Comparison of ENCODE assay signal across 8 cellular contexts in the genomic region with DNA sequence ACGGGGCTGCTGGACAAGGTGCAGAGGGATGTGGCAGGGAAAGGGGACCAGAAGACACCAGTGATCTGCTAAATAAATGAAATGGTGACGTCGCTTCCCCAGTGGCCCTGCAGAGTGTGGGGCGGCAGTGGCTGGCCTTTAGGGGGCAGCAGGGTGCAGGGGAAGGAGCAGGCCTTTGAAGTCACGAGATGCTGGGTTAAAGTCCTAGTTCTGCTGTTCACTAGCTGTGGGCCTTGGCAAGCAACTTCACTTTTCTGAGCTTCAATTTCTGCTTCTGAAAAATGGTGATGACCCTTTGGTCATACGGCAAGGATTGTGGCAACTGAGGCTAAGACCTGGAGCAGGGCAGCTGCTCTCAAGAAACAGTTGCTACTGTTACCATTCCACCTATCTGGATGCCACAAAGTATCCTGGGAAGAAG. TPM values are rescaled to one million over a fixed set of nuclear protein-coding genes. Genes with fewer than 3 reads are reported as not detected.
A peak's percentile ranks its signal among the peaks of the same experiment; 100 is the strongest.
DNase-seq lines count a peak whose midpoint lies in the region; ATAC-seq lines count a peak whose summit lies in the region.

No MANE protein-coding gene starts in this region.

- no peak overlapping the region for H3K14ac ChIP-seq in mesenchymal stem cell (ENCODE audit: low read length in 2 of 2)

- no peak overlapping the region for H2BK5ac ChIP-seq in mesenchymal stem cell (ENCODE audit: low read depth, low read length, poor library complexity, severe bottlenecking)

- no peak overlapping the region for H3K18ac ChIP-seq in mesenchymal stem cell (ENCODE audit: low read depth in 1 of 2, low read length in 2 of 2)

- no peak overlapping the region for H3K23ac ChIP-seq in mesenchymal stem cell (ENCODE audit: low read length in 2 of 2)

- peaks cover 16% of the 10 kb centered on the region for H3K36me3 Mint-ChIP-seq in activated CD4-positive, alpha-beta T cell treated with anti-CD3 and anti-CD28 coated beads, Interleukin-2, amount 10 ng/mL, durations not matched to agents 7 days and 5 days (ENCODE audit: low read depth)

- 39% methylated on average over 6 of the region's 6 CpGs for WGBS in mesenchymal stem cell

- peak overlapping the region; percentile 53 for H4K8ac ChIP-seq in mesenchymal stem cell (ENCODE audit: low read length)

- H3K27ac ChIP-seq in mesenchymal stem cell (ENCODE audit: low read length, poor library complexity, severe bottlenecking), result no peak overlapping the region

- H2BK15ac ChIP-seq in mesenchymal stem cell (ENCODE audit: low read depth, poor library complexity, severe bottlenecking), result no peak overlapping the region

- no peak overlapping the region for H3K4me3 Mint-ChIP-seq in activated CD4-positive, alpha-beta T cell treated with anti-CD3 and anti-CD28 coated beads, Interleukin-2, amount 10 ng/mL, durations not matched to agents 7 days and 5 days

- no peak overlapping the region for H2BK12ac ChIP-seq in mesenchymal stem cell (ENCODE audit: low read length in 2 of 2)

- H3K27me3 ChIP-seq in mesenchymal stem cell (ENCODE audit: control insufficient read depth in 1 of 2, insufficient read depth in 1 of 2, low read length in 2 of 2), result no peaks in the 10 kb centered on the region

- H3K9ac ChIP-seq in mesenchymal stem cell (ENCODE audit: low read length), result peak overlapping the region; percentile 38

- ATAC-seq in HG03139 (IDR thresholded peaks at IDR 0.05; ENCODE audit: unreplicated experiment) (peak; percentile 59), HG03039 (IDR thresholded peaks at IDR 0.05; ENCODE audit: unreplicated experiment) (no peak)

- no peak overlapping the region for H2BK120ac ChIP-seq in mesenchymal stem cell (ENCODE audit: low read depth, low read length)

- H3K9me3 Mint-ChIP-seq in activated CD4-positive, alpha-beta T cell treated with anti-CD3 and anti-CD28 coated beads, Interleukin-2, amount 10 ng/mL, durations not matched to agents 7 days and 5 days, result no peaks in the 10 kb centered on the region

- POLR2A ChIA-PET in activated CD4-positive, alpha-beta T cell treated with anti-CD3 and anti-CD28 coated beads, Interleukin-2, amount 10 ng/mL, durations not matched to agents 7 days and 5 days (lab: Charles Lee), result no interaction called here

- H3K4me1 ChIP-seq in mesenchymal stem cell (ENCODE audit: control insufficient read depth, insufficient read depth, low read depth, low read length), result no peaks in the 10 kb centered on the region

- H3K4ac ChIP-seq in mesenchymal stem cell (ENCODE audit: low read depth in 1 of 2, low read length in 2 of 2), result no peak overlapping the region

- no peak overlapping the region for H3K27ac Mint-ChIP-seq in activated CD4-positive, alpha-beta T cell treated with anti-CD3 and anti-CD28 coated beads, Interleukin-2, amount 10 ng/mL, durations not matched to agents 7 days and 5 days

- H3K27me3 Mint-ChIP-seq in activated CD4-positive, alpha-beta T cell treated with anti-CD3 and anti-CD28 coated beads, Interleukin-2, amount 10 ng/mL, durations not matched to agents 7 days and 5 days, result no peaks in the 10 kb centered on the region

- no peaks in the 10 kb centered on the region for H3K9me3 ChIP-seq in mesenchymal stem cell (ENCODE audit: control insufficient read depth, low read length)

- H3K4me3 ChIP-seq in mesenchymal stem cell (ENCODE audit: insufficient read depth in 1 of 2, low read depth in 1 of 2, low read length in 2 of 2), result no peak overlapping the region

- CTCF ChIA-PET in activated CD4-positive, alpha-beta T cell treated with anti-CD3 and anti-CD28 coated beads, Interleukin-2, amount 10 ng/mL, durations not matched to agents 7 days and 5 days (lab: Charles Lee), result interaction anchor here (0.6 to 4.2 kb wide), 16 partner anchors 8 to 323 kb away, joined by 3 to 29 read pairs (median 7); partner anchors contain the start of genes FUCA1, GALE, HMGCL and PITHD1

- peak; percentile 83 for DNase-seq in GM03348 (ENCODE audit: low spot score)
- DNase-seq in NCI-H748 (lab: John Stamatoyannopoulos, UW; ENCODE audit: unreplicated experiment), result peak; percentile 56
- DNase-seq in activated CD4-positive, alpha-beta T cell treated with anti-CD3 and anti-CD28 coated beads, Interleukin-2, amount 10 ng/mL, durations not matched to agents 7 days and 5 days, result peak; percentile 89
- DNase-seq in dermis microvascular lymphatic vessel endothelial cell (ENCODE audit: low read depth in 2 of 2), result peak; percentile 42 to 77
- peak; percentile 71 for DNase-seq in mesenchymal stem cell
- DNase-seq in stimulated activated CD8-positive, alpha-beta memory T cell treated with anti-CD3 and anti-CD28 coated beads, Interleukin-4, amount 100 ng/mL, for 48 hours, result peak; percentile 88

- peaks cover 49 to 64% of the 10 kb centered on the region in 2 experiments for H3K36me3 ChIP-seq in mesenchymal stem cell (ENCODE audit: control insufficient read depth in 1 of 2, insufficient read depth in 2 of 2, low read depth in 1 of 2, low read length in 2 of 2)

- no peak overlapping the region for H2AFZ ChIP-seq in mesenchymal stem cell (ENCODE audit: low read depth, low read length)

- H2AK5ac ChIP-seq in mesenchymal stem cell (ENCODE audit: low read length, severe bottlenecking), result no peak overlapping the region

- no peak overlapping the region for H3K4me2 ChIP-seq in mesenchymal stem cell (ENCODE audit: low read length, poor library complexity, severe bottlenecking)

- H3K4me1 Mint-ChIP-seq in activated CD4-positive, alpha-beta T cell treated with anti-CD3 and anti-CD28 coated beads, Interleukin-2, amount 10 ng/mL, durations not matched to agents 7 days and 5 days, result peaks cover 20% of the 10 kb centered on the region

- H4K91ac ChIP-seq in mesenchymal stem cell (ENCODE audit: low read length), result no peak overlapping the region

- H3K79me1 ChIP-seq in mesenchymal stem cell (replicated peaks; ENCODE audit: low read length, poor library complexity, severe bottlenecking), result no peaks in the 10 kb centered on the region

RNA-seq across cellular contexts. Expression of gene GALE, which starts 9.2 kb away (rescaled TPM):
- total RNA-seq in activated CD4-positive, alpha-beta T cell treated with anti-CD3 and anti-CD28 coated beads, Interleukin-2, amount 10 ng/mL, durations not matched to agents 7 days and 5 days, result 10 to 100 TPM; 14.5 to 17.4 TPM
- total RNA-seq in dermis microvascular lymphatic vessel endothelial cell, result 19.6 and 25.8 TPM in 2 replicates
- 44.9 TPM for polyA plus RNA-seq in mesenchymal stem cell (2013, experiment 1 of 2)
- 45.0 TPM for polyA plus RNA-seq in mesenchymal stem cell (2013, experiment 2 of 2)

RNA-seq across cellular contexts. Expression of gene HMGCL, which starts 15.5 kb away (rescaled TPM):
- total RNA-seq in activated CD4-positive, alpha-beta T cell treated with anti-CD3 and anti-CD28 coated beads, Interleukin-2, amount 10 ng/mL, durations not matched to agents 7 days and 5 days, result 10 to 100 TPM; 22.1 to 25.2 TPM
- 37.7 and 46.3 TPM in 2 replicates for total RNA-seq in dermis microvascular lymphatic vessel endothelial cell
- polyA plus RNA-seq in mesenchymal stem cell (2013, experiment 1 of 2), result 24.4 TPM
- 23.7 TPM for polyA plus RNA-seq in mesenchymal stem cell (2013, experiment 2 of 2)

RNA-seq across cellular contexts. Expression of gene LYPLA2, which starts 18.8 kb away (rescaled TPM):
- 10 to 100 TPM; 73.2 to 75.9 TPM for total RNA-seq in activated CD4-positive, alpha-beta T cell treated with anti-CD3 and anti-CD28 coated beads, Interleukin-2, amount 10 ng/mL, durations not matched to agents 7 days and 5 days
- total RNA-seq in dermis microvascular lymphatic vessel endothelial cell, result 113 and 153 TPM in 2 replicates
- 62.5 TPM for polyA plus RNA-seq in mesenchymal stem cell (2013, experiment 1 of 2)
- 61.5 TPM for polyA plus RNA-seq in mesenchymal stem cell (2013, experiment 2 of 2)

RNA-seq across cellular contexts. Expression of gene PITHD1, which starts 31.5 kb away (rescaled TPM):
- total RNA-seq in activated CD4-positive, alpha-beta T cell treated with anti-CD3 and anti-CD28 coated beads, Interleukin-2, amount 10 ng/mL, durations not matched to agents 7 days and 5 days, result 10 to 100 TPM; 54.3 to 55.3 TPM
- total RNA-seq in dermis microvascular lymphatic vessel endothelial cell, result 30.4 and 51.2 TPM in 2 replicates
- 16.0 TPM for polyA plus RNA-seq in mesenchymal stem cell (2013, experiment 1 of 2)
- polyA plus RNA-seq in mesenchymal stem cell (2013, experiment 2 of 2), result 16.3 TPM

RNA-seq across cellular contexts. Expression of gene FUCA1, which starts 58.3 kb away (rescaled TPM):
- total RNA-seq in activated CD4-positive, alpha-beta T cell treated with anti-CD3 and anti-CD28 coated beads, Interleukin-2, amount 10 ng/mL, durations not matched to agents 7 days and 5 days, result 1 to 10 TPM; 5.8 to 6.1 TPM
- 10.0 and 23.4 TPM in 2 replicates for total RNA-seq in dermis microvascular lymphatic vessel endothelial cell
- polyA plus RNA-seq in mesenchymal stem cell (2013, experiment 1 of 2), result 5.3 TPM
- polyA plus RNA-seq in mesenchymal stem cell (2013, experiment 2 of 2), result 5.4 TPM
